Comparison of ENCODE assay signal across 28 cellular contexts in the genomic region with DNA sequence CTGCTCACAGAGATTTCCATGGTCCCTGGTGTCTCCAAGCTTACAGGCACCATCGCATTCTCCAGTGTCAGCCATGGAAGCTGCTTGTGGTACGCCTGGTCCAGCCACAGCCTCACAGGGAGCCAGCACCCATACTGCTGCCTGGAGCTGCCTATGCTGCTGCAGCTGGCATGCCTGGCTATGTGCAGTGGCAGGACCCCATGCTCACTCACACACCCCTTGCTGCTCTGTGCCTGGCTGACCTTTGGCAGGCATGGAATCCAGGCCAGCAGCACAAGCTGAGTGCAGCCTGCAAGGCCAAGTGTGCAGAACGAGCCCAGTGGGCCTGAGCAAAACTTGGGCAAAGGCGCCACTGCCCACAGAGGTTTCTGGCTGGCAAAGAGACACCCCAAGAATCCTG.
"Had no signal": no experiment of that assay in that cellular context is flagged by ENCODE, and none has a peak within 500 bp of the region (broad histone marks: within the 10 kb centered on the region; RNA-seq: fewer than 3 reads in every experiment).

No MANE protein-coding gene starts in this region.

- H3K27ac ChIP-seq: ascending aorta, cardiac muscle cell, KMS-11, PC-9, SJCRH30, SK-N-MC, WERI-Rb-1 had no signal

- H3K27me3 ChIP-seq: ascending aorta, cardiac muscle cell, SJCRH30 had no signal

- H3K4me1 ChIP-seq: ascending aorta, SJCRH30 had no signal

- H3K4me3 Mint-ChIP-seq: activated CD4-positive, alpha-beta T cell treated with anti-CD3 and anti-CD28 coated beads, Interleukin-2, amount 10 ng/mL, durations not matched to agents 24 days and 14 days; activated CD8-positive, alpha-beta T cell treated with anti-CD3 and anti-CD28 coated beads for 36 hours; activated naive CD4-positive, alpha-beta T cell treated with anti-CD3 and anti-CD28 coated beads, Interleukin-2, amount 10 ng/mL, durations not matched to agents 7 days and 5 days; activated naive CD8-positive, alpha-beta T cell treated with anti-CD3 and anti-CD28 coated beads, Interleukin-2, amount 10 ng/mL, durations not matched to agents 7 days and 5 days; activated T-cell treated with anti-CD3 and anti-CD28 coated beads, Interleukin-2, amount 50 U/mL, for 24 hours; activated T-helper 1 cell treated with anti-CD3 and anti-CD28 coated beads, Interleukin-12 subunit alpha, Interleukin-12 subunit beta, Interleukin-2, Interleukin-4 antibody, amounts not matched to agents 30 ng/mL and 10 ng/mL and 1 ng/mL, durations not matched to agents 14 hours and 24 hours and 36 hours had no signal

- H3K4me3 ChIP-seq: ascending aorta, cardiac muscle cell, PC-9, SJCRH30, SK-N-MC had no signal

- H3K4me1 Mint-ChIP-seq: activated naive CD4-positive, alpha-beta T cell treated with anti-CD3 and anti-CD28 coated beads, Interleukin-2, amount 10 ng/mL, durations not matched to agents 7 days and 5 days had no signal

- ATAC-seq: activated CD8-positive, alpha-beta T cell treated with anti-CD3 and anti-CD28 coated beads for 36 hours had no signal

- H3K4me2 ChIP-seq: KMS-11, PC-9 had no signal

- H3K27ac Mint-ChIP-seq: activated CD4-positive, alpha-beta T cell treated with anti-CD3 and anti-CD28 coated beads, Interleukin-2, amount 10 ng/mL, durations not matched to agents 24 days and 14 days; activated CD8-positive, alpha-beta T cell treated with anti-CD3 and anti-CD28 coated beads for 36 hours; activated naive CD4-positive, alpha-beta T cell treated with anti-CD3 and anti-CD28 coated beads, Interleukin-2, amount 10 ng/mL, durations not matched to agents 7 days and 5 days; activated naive CD8-positive, alpha-beta T cell treated with anti-CD3 and anti-CD28 coated beads, Interleukin-2, amount 10 ng/mL, durations not matched to agents 7 days and 5 days; activated T-cell treated with anti-CD3 and anti-CD28 coated beads, Interleukin-2, amount 50 U/mL, for 24 hours; activated T-helper 1 cell treated with anti-CD3 and anti-CD28 coated beads, Interleukin-12 subunit alpha, Interleukin-12 subunit beta, Interleukin-2, Interleukin-4 antibody, amounts not matched to agents 30 ng/mL and 10 ng/mL and 1 ng/mL, durations not matched to agents 14 hours and 24 hours and 36 hours had no signal

- H2AFZ ChIP-seq: PC-9 had no signal

- FAIRE-seq: RCC 7860 had no signal

- H3K36me3 ChIP-seq: ascending aorta, cardiac muscle cell, SJCRH30, WERI-Rb-1 had no signal

- DNase-seq: activated CD4-positive, alpha-beta T cell treated with anti-CD3 and anti-CD28 coated beads, Interleukin-2, amount 10 ng/mL, durations not matched to agents 24 days and 14 days; activated CD4-positive, alpha-beta T cell treated with anti-CD3 and anti-CD28 coated beads, Interleukin-2, amount 50 U/mL, for 4 hours; activated CD8-positive, alpha-beta T cell treated with anti-CD3 and anti-CD28 coated beads for 36 hours; activated gamma-delta T cell treated with Interleukin-2 at 50 U/mL for 16 hours; activated naive CD4-positive, alpha-beta T cell treated with anti-CD3 and anti-CD28 coated beads, Interleukin-2, amount 10 ng/mL, durations not matched to agents 7 days and 5 days; activated naive CD8-positive, alpha-beta T cell treated with anti-CD3 and anti-CD28 coated beads, Interleukin-2, amount 10 ng/mL, durations not matched to agents 7 days and 5 days; activated T-cell treated with anti-CD3 and anti-CD28 coated beads, Interleukin-2, amount 50 U/mL, for 24 hours; amygdala; MM.1S; MV-4-11; NCI-H1092; NCI-H1436 treated with DMSO at 0.1 percent for 48 hours; NCI-H1694 treated with DMSO at 0.1 percent for 48 hours; NCI-H2029; NCI-H345; NCI-H748 treated with DMSO at 0.1 percent for 48 hours; NK-92 treated with Interleukin-12 subunit alpha and Interleukin-12 subunit beta, amount 100 ng/mL, for 24 hours; PC-9; SHP77; SJCRH30; T1000; WERI-Rb-1 had no signal

- H3K27me3 Mint-ChIP-seq: activated CD4-positive, alpha-beta T cell treated with anti-CD3 and anti-CD28 coated beads, Interleukin-2, amount 10 ng/mL, durations not matched to agents 24 days and 14 days; activated CD8-positive, alpha-beta T cell treated with anti-CD3 and anti-CD28 coated beads for 36 hours; activated naive CD8-positive, alpha-beta T cell treated with anti-CD3 and anti-CD28 coated beads, Interleukin-2, amount 10 ng/mL, durations not matched to agents 7 days and 5 days; activated T-cell treated with anti-CD3 and anti-CD28 coated beads, Interleukin-2, amount 50 U/mL, for 24 hours had no signal

- H3K9ac ChIP-seq: KMS-11 had no signal

- H3K9me3 ChIP-seq: SJCRH30 had no signal
